In genomic region chr2:138157372-138157771, GRCh38 we compare ENCODE assay signal across 27 cellular contexts.
"Had no signal": no experiment of that assay in that cellular context is flagged by ENCODE, and none has a peak within 500 bp of the region (broad histone marks: within the 10 kb centered on the region; RNA-seq: fewer than 3 reads in every experiment).

No MANE protein-coding gene starts in this region.

- DNase-seq: activated B cell treated with CpG ODN at 0.5 μM for 24 hours; activated CD4-positive, alpha-beta T cell treated with anti-CD3 and anti-CD28 coated beads for 48 hours; activated CD4-positive, alpha-beta T cell treated with anti-CD3 and anti-CD28 coated beads, Interleukin-2, amount 50 U/mL, for 1 hour; activated CD4-positive, alpha-beta T cell treated with anti-CD3 and anti-CD28 coated beads, Interleukin-2, amount 50 U/mL, for 48 hours; activated CD8-positive, alpha-beta memory T cell treated with anti-CD3 and anti-CD28 coated beads for 24 hours; activated CD8-positive, alpha-beta T cell treated with anti-CD3 and anti-CD28 coated beads for 36 hours; activated gamma-delta T cell; activated naive CD4-positive, alpha-beta T cell; activated naive CD4-positive, alpha-beta T cell treated with anti-CD3 and anti-CD28 coated beads, Interleukin-2, amount 10 ng/mL, durations not matched to agents 7 days and 5 days; activated naive CD8-positive, alpha-beta T cell treated with anti-CD3 and anti-CD28 coated beads, Interleukin-2, amount 10 ng/mL, durations not matched to agents 7 days and 5 days; activated T-cell treated with anti-CD3 and anti-CD28 coated beads, Interleukin-2, amount 50 U/mL, for 24 hours; activated T-cell treated with anti-CD3 and anti-CD28 coated beads, Interleukin-2, amount 50 U/mL, for 72 hours; dorsolateral prefrontal cortex; effector memory CD4-positive, alpha-beta T cell; endodermal cell; foreskin fibroblast; head of caudate nucleus; hippocampal formation; T1000; WERI-Rb-1 had no signal

- ATAC-seq: activated CD4-positive, CD25-positive, alpha-beta regulatory T cell treated with anti-CD3 and anti-CD28 coated beads, Interleukin-2, amount 50 U/mL, for 24 hours; activated CD8-positive, alpha-beta T cell treated with anti-CD3 and anti-CD28 coated beads for 36 hours; activated naive CD4-positive, alpha-beta T cell treated with anti-CD3 and anti-CD28 coated beads, Interleukin-2, amount 50 U/mL, for 72 hours; activated T-cell treated with anti-CD3 and anti-CD28 coated beads, Interleukin-2, amount 50 U/mL, for 72 hours; esophagus mucosa had no signal

- H3K36me3 ChIP-seq: ascending aorta, breast epithelium, cardiac muscle cell, WERI-Rb-1 had no signal

- H3K4me1 ChIP-seq: ascending aorta, breast epithelium had no signal

- H3K27ac ChIP-seq: ascending aorta, breast epithelium, cardiac muscle cell, coronary artery, dorsolateral prefrontal cortex, WERI-Rb-1 had no signal

- H3K9me3 ChIP-seq: ascending aorta, breast epithelium had no signal

- H3K27me3 ChIP-seq: ascending aorta, breast epithelium, cardiac muscle cell, dorsolateral prefrontal cortex had no signal

- H3K4me3 ChIP-seq: ascending aorta, breast epithelium, cardiac muscle cell, coronary artery, dorsolateral prefrontal cortex had no signal
